Comparison of ENCODE assay signal across 8 cellular contexts in the genomic region with DNA sequence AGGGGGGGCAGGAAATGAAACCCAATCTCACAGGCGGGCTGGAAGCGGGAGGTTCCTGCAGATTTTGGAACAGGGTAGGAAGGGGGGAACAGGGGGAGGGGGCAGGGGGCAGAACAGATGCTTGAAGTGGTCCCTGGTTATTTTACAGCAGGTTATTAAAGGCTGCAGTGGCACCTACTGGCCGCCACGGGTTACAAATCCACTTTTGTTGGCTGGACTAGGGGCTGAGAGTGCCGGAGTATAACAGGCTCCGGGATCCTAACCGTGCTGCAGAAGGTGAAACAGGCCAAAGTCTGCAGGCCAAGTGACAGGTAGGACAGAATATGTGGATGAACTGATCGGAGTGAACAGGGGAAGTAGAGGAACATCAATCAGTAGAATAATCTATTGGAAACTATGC. TPM values are rescaled to one million over a fixed set of nuclear protein-coding genes. Genes with fewer than 3 reads are reported as not detected.
DNase-seq lines count a peak whose midpoint lies in the region; ATAC-seq and TF ChIP-seq lines count a peak whose summit lies in the region.

No MANE protein-coding gene starts in this region.

- H3K9me3 ChIP-seq in A673 (ENCODE audit: low read depth, low read length, poor library complexity, severe bottlenecking): no peaks in the 10 kb centered on the region

- DNase-seq in A673 (ENCODE audit: low spot score) (peak; percentile 60), ELF-1 (ENCODE audit: low read depth, low spot score) (peak; percentile 46), HuH-7 (ENCODE audit: low spot score) (peak; percentile 87), activated B cell treated with CpG ODN at 0.5 μM for 24 hours (no peak), iris pigment epithelial cell (ENCODE audit: low read depth) (peak; percentile 45), T1000 (lab: John Stamatoyannopoulos, UW) (no peak), NCI-H2029 treated with DMSO at 0.1 percent for 48 hours (lab: John Stamatoyannopoulos, UW) (no peak)
- DNase-seq in activated CD4-positive, CD25-positive, alpha-beta regulatory T cell treated with anti-CD3 and anti-CD28 coated beads, Interleukin-2, amount 50 U/mL, for 72 hours: no peak

- TF ChIP-seq CTCF in A673 (conservative IDR thresholded peaks at IDR 0.05; ENCODE audit: low read depth, low read length) (peak; percentile 55), activated B cell treated with CpG ODN at 0.5 μM for 24 hours (IDR thresholded peaks at IDR 0.05) (no peak)

- intact Hi-C loops in A673 (cut with micrococcal nuclease; ENCODE audit: unreplicated experiment): loop anchor here (1.0 to 10.0 kb wide), 3 partner anchors 199 to 463 kb away; no protein-coding TSS in a partner anchor
- intact Hi-C loops in activated B cell treated with CpG ODN at 0.5 μM for 24 hours (cut with micrococcal nuclease): loop anchor here (1.0 to 10.0 kb wide), 4 partner anchors 31 to 453 kb away; no protein-coding TSS in a partner anchor

- no peak overlapping the region for H3K27ac Mint-ChIP-seq in activated B cell treated with CpG ODN at 0.5 μM for 24 hours

- H3K27me3 Mint-ChIP-seq in activated B cell treated with CpG ODN at 0.5 μM for 24 hours: peaks cover 88% of the 10 kb centered on the region

- no peaks in the 10 kb centered on the region for H3K36me3 ChIP-seq in A673 (ENCODE audit: insufficient read depth, low read length, poor library complexity, severe bottlenecking)

- H3K4me3 ChIP-seq in A673 (ENCODE audit: low read depth, low read length, poor library complexity, severe bottlenecking): no peak overlapping the region

- H3K4me1 ChIP-seq in A673 (ENCODE audit: insufficient read depth, low read length, poor library complexity, severe bottlenecking): peaks cover 8% of the 10 kb centered on the region

- BruUV-seq in A673 (replicated peaks; lab: Mats Ljungman, UMichigan): no TSS peak

- H3K4me1 Mint-ChIP-seq in activated B cell treated with CpG ODN at 0.5 μM for 24 hours: peaks cover 30% of the 10 kb centered on the region

- no peak overlapping the region for H3K27ac ChIP-seq in A673 (ENCODE audit: low read depth, low read length, poor library complexity, severe bottlenecking)

- ATAC-seq in activated B cell treated with CpG ODN at 0.5 μM for 24 hours (ENCODE audit: low read depth): peak; percentile 50

- POLR2A ChIA-PET in A673 (lab: Charles Lee; ENCODE audit: low non-redundant PET): no interaction called here
- POLR2A ChIA-PET in activated B cell treated with CpG ODN at 0.5 μM for 24 hours (lab: Charles Lee): interaction anchor here (0.6 kb wide), 2 partner anchors 116 to 467 kb away, joined by 3 to 5 read pairs; no protein-coding TSS in a partner anchor

- H3K9me3 Mint-ChIP-seq in activated B cell treated with CpG ODN at 0.5 μM for 24 hours: no peaks in the 10 kb centered on the region

- no peak overlapping the region for H3K4me3 Mint-ChIP-seq in activated B cell treated with CpG ODN at 0.5 μM for 24 hours

- peaks cover 100% of the 10 kb centered on the region for H3K27me3 ChIP-seq in A673 (replicated peaks; ENCODE audit: insufficient read depth, low read depth, low read length, poor library complexity)

- H3K36me3 Mint-ChIP-seq in activated B cell treated with CpG ODN at 0.5 μM for 24 hours (ENCODE audit: low read depth): no peaks in the 10 kb centered on the region

- CTCF ChIA-PET in A673 (lab: Charles Lee): interaction anchor here (0.6 to 1.1 kb wide), 3 partner anchors 9 to 249 kb away, joined by 3 to 5 read pairs (median 3); a partner anchor contains a TSS
- CTCF ChIA-PET in activated B cell treated with CpG ODN at 0.5 μM for 24 hours (lab: Charles Lee): interaction anchor here (2.1 kb wide), 2 partner anchors 198 to 223 kb away, joined by 6 to 11 read pairs; no protein-coding TSS in a partner anchor

RNA-seq across cellular contexts. Expression of a gene that starts 2.5 kb away (rescaled TPM):
- total RNA-seq in A673 (2021) (2.3 and 5.1 TPM in 2 replicates), activated B cell treated with CpG ODN at 0.5 μM for 24 hours (1.0 and 1.5 TPM in 2 replicates)

RNA-seq across cellular contexts. Expression of a gene that starts 30.0 kb away (rescaled TPM):
- total RNA-seq in A673 (2021) (not detected in 2 replicates), activated B cell treated with CpG ODN at 0.5 μM for 24 hours (not detected in 2 replicates)

RNA-seq across cellular contexts. Expression of a gene that starts 51.4 kb away (rescaled TPM):
- not detected in 2 replicates for total RNA-seq in A673 (2021)
- not detected in 2 replicates for total RNA-seq in activated B cell treated with CpG ODN at 0.5 μM for 24 hours

Comparison
In these comparisons a context has a peak if more than half of its experiments do, and no peak if none do; other contexts are left out.
1. DNase-seq: peak in A673 (single experiment), ELF-1 (single experiment), HuH-7 (single experiment) and iris pigment epithelial cell (single experiment); none in activated B cell treated with CpG ODN at 0.5 μM for 24 hours (single experiment), activated CD4-positive, CD25-positive, alpha-beta regulatory T cell treated with anti-CD3 and anti-CD28 coated beads, Interleukin-2, amount 50 U/mL, for 72 hours (single experiment), T1000 (single experiment) and NCI-H2029 treated with DMSO at 0.1 percent for 48 hours (single experiment).